In the genomic region with DNA sequence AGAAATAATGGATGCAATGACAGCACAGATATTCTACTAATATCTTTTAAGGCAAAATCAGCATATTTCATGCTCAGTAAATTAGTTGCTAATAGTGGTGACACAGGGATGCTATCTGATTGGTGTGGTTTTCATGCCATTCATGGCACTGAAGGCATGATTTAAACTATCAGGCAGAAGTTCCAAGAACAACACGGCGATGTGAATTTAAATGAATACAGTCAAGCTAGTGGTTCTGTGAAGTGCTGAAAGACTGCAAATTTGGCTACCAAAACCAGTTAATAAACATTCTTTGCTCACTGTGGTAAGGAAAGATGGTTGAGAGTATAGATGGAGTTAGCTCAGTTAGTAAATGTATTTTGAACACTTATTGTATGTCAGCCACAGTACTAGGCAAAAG, we compare ENCODE assay signal across 22 cellular contexts.
DNase-seq lines count a peak whose midpoint lies in the region; ATAC-seq, FAIRE-seq and TF ChIP-seq lines count a peak whose summit lies in the region.
"Had no signal": no experiment of that assay in that cellular context is flagged by ENCODE, and none has a peak within 500 bp of the region (broad histone marks: within the 10 kb centered on the region; RNA-seq: fewer than 3 reads in every experiment).

No MANE protein-coding gene starts in this region.

- H3K4me1 Mint-ChIP-seq in astrocyte (ENCODE audit: low read depth, unreplicated experiment), result no peaks in the 10 kb centered on the region
- H3K4me1 Mint-ChIP-seq: B cell had no signal

- DNase-seq in astrocyte (ENCODE audit: low read depth) (peak; percentile 51), astrocyte of the spinal cord (ENCODE audit: low read depth, low spot score) (peak; percentile 55), mucosa of gallbladder (ENCODE audit: low spot score) (no peak), body of pancreas (no peak), AG08395 (ENCODE audit: low spot score) (no peak)
- DNase-seq: 8988T; ACHN; AML-193; Caco-2; Calu3; CD4-positive, alpha-beta T cell; CD8-positive, alpha-beta T cell; DMS79 treated with DMSO at 0.1 percent for 48 hours; GF-D8 had no signal

- no peaks in the 10 kb centered on the region for H3K4me1 ChIP-seq in astrocyte (ENCODE audit: insufficient read depth, low read length)
- H3K4me1 ChIP-seq in body of pancreas, result no peaks in the 10 kb centered on the region
- H3K4me1 ChIP-seq: BLaER1 treated with 17β-estradiol and CSF1 and Interleukin-3, amounts not matched to agents 10 nM and 100 nM; Caco-2 had no signal

- no peak overlapping the region for H3K27ac Mint-ChIP-seq in astrocyte (ENCODE audit: unreplicated experiment)
- H3K27ac Mint-ChIP-seq: B cell; CD4-positive, alpha-beta T cell; CD8-positive, alpha-beta T cell had no signal

- in situ Hi-C loops in astrocyte of the spinal cord (cut with HindIII; ENCODE audit: low sequenced_read_pairs), result no loop called here

- H3K36me3 ChIP-seq in astrocyte (ENCODE audit: insufficient read depth, low read length) (no peaks in the 10 kb centered on the region), body of pancreas (replicated peaks in 1 of 2; ENCODE audit: insufficient read depth in 1 of 2, low read depth in 2 of 2) (no peaks in the 10 kb centered on the region)
- H3K36me3 ChIP-seq: BLaER1 treated with 17β-estradiol and CSF1 and Interleukin-3, amounts not matched to agents 10 nM and 100 nM had no signal

- no peak overlapping the region for H3K9ac ChIP-seq in astrocyte (ENCODE audit: low read length)
- H3K9ac ChIP-seq: BLaER1 treated with 17β-estradiol and CSF1 and Interleukin-3, amounts not matched to agents 10 nM and 100 nM had no signal

- H3K27ac ChIP-seq in astrocyte (ENCODE audit: low read depth, low read length) (no peak overlapping the region), body of pancreas (no peak overlapping the region)
- H3K27ac ChIP-seq: BLaER1 treated with 17β-estradiol and CSF1 and Interleukin-3, amounts not matched to agents 10 nM and 100 nM; C4-2B had no signal

- no peak overlapping the region for H2AFZ ChIP-seq in astrocyte (ENCODE audit: low read depth, low read length)

- H3K9me3 ChIP-seq in astrocyte (ENCODE audit: insufficient read depth, low read depth, low read length) (no peaks in the 10 kb centered on the region), body of pancreas (no peaks in the 10 kb centered on the region)
- H3K9me3 ChIP-seq: BLaER1 treated with 17β-estradiol and CSF1 and Interleukin-3, amounts not matched to agents 10 nM and 100 nM; Caco-2 had no signal

- TF ChIP-seq CTCF in astrocyte (IDR thresholded peaks at IDR 0.05; ENCODE audit: insufficient read depth, low read depth, low read length) (no peak), astrocyte of the spinal cord (IDR thresholded peaks at IDR 0.05; ENCODE audit: low read depth, low read length) (no peak), body of pancreas (IDR thresholded peaks at IDR 0.05) (no peak)

- ATAC-seq in body of pancreas, result no peak
- ATAC-seq: CD8-positive, alpha-beta T cell had no signal

- H3K27me3 Mint-ChIP-seq in astrocyte (ENCODE audit: low read depth, unreplicated experiment), result no peaks in the 10 kb centered on the region
- H3K27me3 Mint-ChIP-seq: B cell; CD4-positive, alpha-beta T cell had no signal

- 93 to 100% methylated on average over 2 of the region's 2 CpGs for WGBS in body of pancreas, 2 donors

- H3K4me3 ChIP-seq in astrocyte (ENCODE audit: insufficient read depth, low read depth, low read length) (no peak overlapping the region), astrocyte of the spinal cord (ENCODE audit: low read depth, low read length) (no peak overlapping the region), body of pancreas (no peak overlapping the region)
- H3K4me3 ChIP-seq: BLaER1 treated with 17β-estradiol and CSF1 and Interleukin-3, amounts not matched to agents 10 nM and 100 nM had no signal

- H3K27me3 ChIP-seq in astrocyte (ENCODE audit: insufficient read depth, low read length) (no peaks in the 10 kb centered on the region), body of pancreas (no peaks in the 10 kb centered on the region)
- H3K27me3 ChIP-seq: BLaER1 treated with 17β-estradiol and CSF1 and Interleukin-3, amounts not matched to agents 10 nM and 100 nM had no signal

- no peaks in the 10 kb centered on the region for H3K9me3 Mint-ChIP-seq in astrocyte (ENCODE audit: unreplicated experiment)
- H3K9me3 Mint-ChIP-seq: CD4-positive, alpha-beta T cell; CD8-positive, alpha-beta T cell had no signal

- FAIRE-seq in astrocyte (lab: Jason Lieb, UNC), result no peak
- FAIRE-seq: A204.1, D721Med, G401.6, GM12891, GM19239 had no signal

- intact Hi-C loops in body of pancreas (cut with DNase I), result no loop called here

- no peak overlapping the region for H3K4me2 ChIP-seq in astrocyte (ENCODE audit: low read length)
- H3K4me2 ChIP-seq: BLaER1 treated with 17β-estradiol and CSF1 and Interleukin-3, amounts not matched to agents 10 nM and 100 nM had no signal

- TF ChIP-seq POLR2A in body of pancreas (IDR thresholded peaks at IDR 0.05), result no peak

- no peaks in the 10 kb centered on the region for H3K36me3 Mint-ChIP-seq in astrocyte (ENCODE audit: low read depth, unreplicated experiment)
- H3K36me3 Mint-ChIP-seq: CD8-positive, alpha-beta T cell had no signal

- no peak overlapping the region for H3K4me3 Mint-ChIP-seq in astrocyte (ENCODE audit: unreplicated experiment)
- H3K4me3 Mint-ChIP-seq: B cell; CD4-positive, alpha-beta T cell; CD8-positive, alpha-beta T cell had no signal

- no peaks in the 10 kb centered on the region for H4K20me1 ChIP-seq in astrocyte (ENCODE audit: insufficient read depth, low read length)
- H4K20me1 ChIP-seq: BLaER1 treated with 17β-estradiol and CSF1 and Interleukin-3, amounts not matched to agents 10 nM and 100 nM had no signal

- no peaks in the 10 kb centered on the region for H3K79me2 ChIP-seq in astrocyte (ENCODE audit: insufficient read depth, low read length)

Comparison
In these comparisons a context has a peak if more than half of its experiments do, and no peak if none do; other contexts are left out.
1. DNase-seq: peak in astrocyte (single experiment) and astrocyte of the spinal cord (single experiment); none in mucosa of gallbladder (single experiment), body of pancreas (0 of 4) and AG08395 (single experiment).